ENCODE assay signal across 9 cellular contexts in the genomic region with DNA sequence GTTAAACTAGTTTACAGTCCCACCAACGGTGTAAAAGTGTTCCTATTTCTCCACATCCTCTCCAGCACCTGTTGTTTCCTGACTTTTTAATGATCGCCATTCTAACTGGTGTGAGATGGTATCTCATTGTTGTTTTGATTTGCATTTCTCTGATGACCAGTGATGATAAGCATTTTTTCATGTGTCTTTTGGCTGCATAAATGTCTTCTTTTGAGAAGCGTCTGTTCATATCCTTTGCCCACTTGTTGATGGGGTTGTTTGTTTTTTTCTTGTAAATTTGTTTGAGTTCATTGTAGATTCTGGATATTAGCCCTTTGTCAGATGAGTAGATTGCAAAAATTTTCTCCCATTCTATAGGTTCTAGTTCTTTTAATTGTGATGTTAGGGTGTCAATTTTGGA. TPM values are rescaled to one million over a fixed set of nuclear protein-coding genes. Genes with fewer than 3 reads are reported as not detected.
"Had no signal": no experiment of that assay in that cellular context is flagged by ENCODE, and none has a peak within 500 bp of the region (broad histone marks: within the 10 kb centered on the region; RNA-seq: fewer than 3 reads in every experiment).

No MANE protein-coding gene starts in this region.

RNA-seq across cellular contexts. Expression of a gene that starts 8.4 kb away (rescaled TPM):
- total RNA-seq: OCI-LY7, PC-3, PC-9, RPMI7951, SJCRH30, SJSA1, SK-MEL-5, T-cell had no signal
- polyA plus RNA-seq: SK-N-SH had no signal

RNA-seq across cellular contexts. Expression of a gene that starts 25.1 kb away (rescaled TPM):
- total RNA-seq: OCI-LY7, PC-3, PC-9, RPMI7951, SJCRH30, SJSA1, SK-MEL-5 had no signal
- polyA plus RNA-seq: SK-N-SH had no signal

RNA-seq across cellular contexts. Expression of a gene that starts 49.6 kb away (rescaled TPM):
- total RNA-seq: OCI-LY7, PC-3, PC-9, RPMI7951, SJCRH30, SK-MEL-5 had no signal
- polyA plus RNA-seq: SK-N-SH had no signal
